ENCODE assay signal across 13 cellular contexts in the genomic region with DNA sequence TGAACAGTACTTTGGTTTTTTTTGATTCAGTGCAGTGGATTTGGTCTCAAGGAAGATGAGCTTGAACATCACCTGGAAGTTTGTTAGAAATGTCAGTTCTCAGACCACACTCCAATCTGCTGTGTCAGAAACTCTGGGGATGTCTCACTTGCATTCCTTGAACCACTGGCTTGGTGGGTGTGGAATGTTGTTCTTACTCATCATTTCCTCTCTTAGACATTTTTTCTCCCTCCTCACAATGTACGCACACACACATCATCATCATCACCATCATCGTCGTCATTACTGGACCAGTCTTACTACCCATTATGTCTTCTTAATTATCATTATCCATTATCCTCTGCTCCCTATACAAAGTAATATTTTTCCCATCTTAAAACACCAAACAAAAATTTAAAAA.
DNase-seq lines count a peak whose midpoint lies in the region; ATAC-seq and TF ChIP-seq lines count a peak whose summit lies in the region.
"Had no signal": no experiment of that assay in that cellular context is flagged by ENCODE, and none has a peak within 500 bp of the region (broad histone marks: within the 10 kb centered on the region; RNA-seq: fewer than 3 reads in every experiment).

No MANE protein-coding gene starts in this region.

- no peaks in the 10 kb centered on the region for H3K79me2 ChIP-seq in SK-N-SH (ENCODE audit: insufficient read depth)
- no peaks in the 10 kb centered on the region for H3K79me2 ChIP-seq in MM.1S (ENCODE audit: low read length)

- peak overlapping the region; percentile 56 to 76; a peak in 3 of 4 replicates for H3K27ac ChIP-seq in SK-N-SH (ENCODE audit: low read depth in 2 of 2, low read length in 1 of 2)
- H3K27ac ChIP-seq in MM.1S (ENCODE audit: low read length): no peak overlapping the region
- no peak overlapping the region for H3K27ac ChIP-seq in suprapubic skin
- H3K27ac ChIP-seq: thyroid gland had no signal

- H3K9me2 ChIP-seq in SK-N-SH: no peaks in the 10 kb centered on the region
- H3K9me2 ChIP-seq in MM.1S (replicated peaks; ENCODE audit: insufficient read depth, low read length): no peaks in the 10 kb centered on the region

- no peak overlapping the region for H3K9ac ChIP-seq in SK-N-SH
- H3K9ac ChIP-seq in MM.1S (ENCODE audit: low read length): no peak overlapping the region

- no peak for TF ChIP-seq RAD21 in SK-N-SH (IDR thresholded peaks at IDR 0.05; ENCODE audit: low read length)

- WGBS in SK-N-SH (ENCODE audit: low lambda C conversion rate): 20% methylated on average over 3 of the region's 3 CpGs
- WGBS in suprapubic skin: 79% methylated on average over 3 of the region's 3 CpGs

- peak in 1 of 2 experiments; percentile 93; a peak in 2 of 4 replicates for TF ChIP-seq EP300 in SK-N-SH (IDR thresholded peaks at IDR 0.05; ENCODE audit: borderline replicate concordance in 1 of 2, low read depth in 1 of 2, low read length in 1 of 2)
- TF ChIP-seq EP300 in suprapubic skin (IDR thresholded peaks at IDR 0.05): no peak

- no peak overlapping the region for H2AFZ ChIP-seq in SK-N-SH (ENCODE audit: low read depth)
- no peak overlapping the region for H2AFZ ChIP-seq in MM.1S (ENCODE audit: low read length)
- H2AFZ ChIP-seq: GM23338 had no signal

- ATAC-seq in GM18502 (IDR thresholded peaks at IDR 0.05; ENCODE audit: poor library complexity, unreplicated experiment): no peak
- ATAC-seq: GM23338 had no signal

- H3K4me2 ChIP-seq in SK-N-SH (no peak overlapping the region), MM.1S (ENCODE audit: low read depth, low read length) (no peak overlapping the region)
- H3K4me2 ChIP-seq: GM23338 had no signal

- no peaks in the 10 kb centered on the region for H3K9me3 ChIP-seq in SK-N-SH
- H3K9me3 ChIP-seq in MM.1S (replicated peaks; ENCODE audit: insufficient read depth, low read length): no peaks in the 10 kb centered on the region
- H3K9me3 ChIP-seq in suprapubic skin: no peaks in the 10 kb centered on the region
- H3K9me3 ChIP-seq: thyroid gland had no signal

- H3K36me3 ChIP-seq in SK-N-SH (replicated peaks in 1 of 2; ENCODE audit: control insufficient read depth in 1 of 2, insufficient read depth in 2 of 2, low read length in 1 of 2): no peaks in the 10 kb centered on the region
- no peaks in the 10 kb centered on the region for H3K36me3 ChIP-seq in MM.1S (replicated peaks; ENCODE audit: insufficient read depth, low read length)
- H3K36me3 ChIP-seq in suprapubic skin: no peaks in the 10 kb centered on the region
- H3K36me3 ChIP-seq: thyroid gland had no signal

- H3K27me3 ChIP-seq in SK-N-SH (ENCODE audit: insufficient read depth) (no peaks in the 10 kb centered on the region), MM.1S (replicated peaks; ENCODE audit: insufficient read depth, low read length) (no peaks in the 10 kb centered on the region), suprapubic skin (no peaks in the 10 kb centered on the region)
- H3K27me3 ChIP-seq: thyroid gland had no signal

- H3K4me1 ChIP-seq in SK-N-SH (ENCODE audit: control insufficient read depth in 1 of 2, insufficient read depth in 2 of 2, low read depth in 1 of 2, low read length in 1 of 2) (peaks cover 0 to 6% of the 10 kb centered on the region in 2 experiments; a peak in 1 of 4 replicates), MM.1S (ENCODE audit: low read length) (no peaks in the 10 kb centered on the region), suprapubic skin (no peaks in the 10 kb centered on the region)

- H3F3A ChIP-seq in SK-N-SH (replicated peaks; ENCODE audit: insufficient read depth) (peaks cover 9% of the 10 kb centered on the region), MM.1S (ENCODE audit: insufficient read depth, low read length) (no peaks in the 10 kb centered on the region)

- CTCF ChIA-PET in SK-N-SH (lab: Yijun Ruan, JAX): no interaction called here

- DNase-seq in GM04504 (ENCODE audit: low read depth) (peak; percentile 83), SK-N-SH (no peak), fibroblast of gingiva (ENCODE audit: low read depth) (peak; percentile 79), skeletal muscle cell (ENCODE audit: low read depth) (peak; percentile 95), MM.1S (no peak), suprapubic skin (ENCODE audit: low spot score in 2 of 2) (no peak)
- DNase-seq in activated CD8-positive, alpha-beta memory T cell treated with anti-CD3 and anti-CD28 coated beads for 24 hours: no peak
- DNase-seq: activated naive CD4-positive, alpha-beta T cell; Calu3; small intestine; thyroid gland had no signal

- no peak for TF ChIP-seq POLR2A in suprapubic skin (IDR thresholded peaks at IDR 0.05)

- H3K4me3 ChIP-seq in SK-N-SH (ENCODE audit: low read depth in 2 of 2, low read length in 1 of 2) (no peak overlapping the region), skeletal muscle cell (ENCODE audit: low read depth, low read length) (no peak overlapping the region), MM.1S (ENCODE audit: low read length) (no peak overlapping the region), suprapubic skin (no peak overlapping the region)
- H3K4me3 ChIP-seq: GM23338, thyroid gland had no signal

- H4K20me1 ChIP-seq in SK-N-SH (ENCODE audit: insufficient read depth) (no peaks in the 10 kb centered on the region), MM.1S (ENCODE audit: insufficient read depth, low read length) (no peaks in the 10 kb centered on the region)

- TF ChIP-seq CTCF in SK-N-SH (IDR thresholded peaks at IDR 0.05) (no peak), MM.1S (IDR thresholded peaks at IDR 0.05; ENCODE audit: low read length) (no peak), suprapubic skin (IDR thresholded peaks at IDR 0.05) (no peak)

- POLR2A ChIA-PET in SK-N-SH (lab: Yijun Ruan, JAX): no interaction called here

TF ChIP-seq in SK-N-SH, 30 proteins besides CTCF, POLR2A, EP300 and RAD21 (continues in another document):
- TF ChIP-seq SIN3A (IDR thresholded peaks at IDR 0.05; ENCODE audit: borderline replicate concordance, low read depth, low read length) (0 out of 2 replicates have a peak, but pooled peaks have one; percentile 16), ELF1 (IDR thresholded peaks at IDR 0.05) (no peak), TCF12 (IDR thresholded peaks at IDR 0.05) (peak; percentile 91), RCOR1 (IDR thresholded peaks at IDR 0.05; ENCODE audit: low read length) (no peak), USF2 (IDR thresholded peaks at IDR 0.05; ENCODE audit: borderline replicate concordance, low read depth, low read length) (no peak), SMC3 (IDR thresholded peaks at IDR 0.05; ENCODE audit: low read depth, low read length) (no peak), FOXJ3 (CRISPR knock-in tag; IDR thresholded peaks at IDR 0.05) (no peak), NRF1 (IDR thresholded peaks at IDR 0.05; ENCODE audit: low read depth, low read length) (no peak), POLR2AphosphoS5 (IDR thresholded peaks at IDR 0.05; ENCODE audit: low read depth, low read length) (peak; percentile 25; the same call in 1 of the 2 replicates), MEF2A (IDR thresholded peaks at IDR 0.05; ENCODE audit: borderline replicate concordance, low read depth) (no peak), GATA2 (CRISPR knock-in tag; IDR thresholded peaks at IDR 0.05) (no peak), EZH2phosphoT487 (IDR thresholded peaks at IDR 0.05; ENCODE audit: borderline replicate concordance, low read depth) (no peak), RXRA (IDR thresholded peaks at IDR 0.05; ENCODE audit: borderline replicate concordance, low read depth) (no peak), YY1 (IDR thresholded peaks at IDR 0.05; ENCODE audit: low read depth) (peak; percentile 52; the same call in 1 of the 2 replicates), TAF1 (IDR thresholded peaks at IDR 0.05; ENCODE audit: borderline replicate concordance, low read depth, low read length) (no peak)
- TF ChIP-seq, protein P1, sequence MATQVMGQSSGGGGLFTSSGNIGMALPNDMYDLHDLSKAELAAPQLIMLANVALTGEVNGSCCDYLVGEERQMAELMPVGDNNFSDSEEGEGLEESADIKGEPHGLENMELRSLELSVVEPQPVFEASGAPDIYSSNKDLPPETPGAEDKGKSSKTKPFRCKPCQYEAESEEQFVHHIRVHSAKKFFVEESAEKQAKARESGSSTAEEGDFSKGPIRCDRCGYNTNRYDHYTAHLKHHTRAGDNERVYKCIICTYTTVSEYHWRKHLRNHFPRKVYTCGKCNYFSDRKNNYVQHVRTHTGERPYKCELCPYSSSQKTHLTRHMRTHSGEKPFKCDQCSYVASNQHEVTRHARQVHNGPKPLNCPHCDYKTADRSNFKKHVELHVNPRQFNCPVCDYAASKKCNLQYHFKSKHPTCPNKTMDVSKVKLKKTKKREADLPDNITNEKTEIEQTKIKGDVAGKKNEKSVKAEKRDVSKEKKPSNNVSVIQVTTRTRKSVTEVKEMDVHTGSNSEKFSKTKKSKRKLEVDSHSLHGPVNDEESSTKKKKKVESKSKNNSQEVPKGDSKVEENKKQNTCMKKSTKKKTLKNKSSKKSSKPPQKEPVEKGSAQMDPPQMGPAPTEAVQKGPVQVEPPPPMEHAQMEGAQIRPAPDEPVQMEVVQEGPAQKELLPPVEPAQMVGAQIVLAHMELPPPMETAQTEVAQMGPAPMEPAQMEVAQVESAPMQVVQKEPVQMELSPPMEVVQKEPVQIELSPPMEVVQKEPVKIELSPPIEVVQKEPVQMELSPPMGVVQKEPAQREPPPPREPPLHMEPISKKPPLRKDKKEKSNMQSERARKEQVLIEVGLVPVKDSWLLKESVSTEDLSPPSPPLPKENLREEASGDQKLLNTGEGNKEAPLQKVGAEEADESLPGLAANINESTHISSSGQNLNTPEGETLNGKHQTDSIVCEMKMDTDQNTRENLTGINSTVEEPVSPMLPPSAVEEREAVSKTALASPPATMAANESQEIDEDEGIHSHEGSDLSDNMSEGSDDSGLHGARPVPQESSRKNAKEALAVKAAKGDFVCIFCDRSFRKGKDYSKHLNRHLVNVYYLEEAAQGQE (IDR thresholded peaks at IDR 0.05; ENCODE audit: low read depth, low read length): no peak
- TF ChIP-seq, protein P2, sequence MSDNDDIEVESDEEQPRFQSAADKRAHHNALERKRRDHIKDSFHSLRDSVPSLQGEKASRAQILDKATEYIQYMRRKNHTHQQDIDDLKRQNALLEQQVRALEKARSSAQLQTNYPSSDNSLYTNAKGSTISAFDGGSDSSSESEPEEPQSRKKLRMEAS (IDR thresholded peaks at IDR 0.05; ENCODE audit: low read depth): peak; percentile 66

Comparison
In these comparisons a context has a peak if more than half of its experiments do, and no peak if none do; other contexts are left out.
1. DNase-seq: peak in GM04504 (single experiment), fibroblast of gingiva (single experiment) and skeletal muscle cell (single experiment); none in SK-N-SH (single experiment), MM.1S (single experiment), suprapubic skin (0 of 2) and activated CD8-positive, alpha-beta memory T cell treated with anti-CD3 and anti-CD28 coated beads for 24 hours (single experiment).
2. H3K27ac ChIP-seq: peak in SK-N-SH (2 of 2); none in MM.1S (single experiment) and suprapubic skin (single experiment).